Comparison of ENCODE assay signal across 1 cellular context in the genomic region with DNA sequence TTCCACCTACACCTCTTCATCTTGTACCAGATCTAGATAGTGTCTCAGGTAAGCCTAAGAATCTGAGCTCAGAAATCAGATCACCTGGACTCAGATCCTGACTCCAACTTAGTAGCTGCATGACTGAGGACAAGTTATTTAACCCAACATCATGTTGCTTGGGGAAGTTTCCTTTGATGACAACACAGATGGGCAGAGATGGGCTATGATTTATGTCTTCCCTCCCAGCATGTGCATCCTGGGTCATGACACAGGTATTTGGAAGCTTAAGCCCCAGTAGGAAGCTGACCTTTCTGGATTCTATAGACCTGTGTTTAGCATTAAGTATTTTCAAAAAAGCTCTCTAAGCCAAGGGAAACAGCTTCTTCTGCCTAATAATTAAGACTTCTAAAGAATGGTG.
TF ChIP-seq lines count a peak whose summit lies in the region.

No MANE protein-coding gene starts in this region.

TF ChIP-seq in HepG2, 621 proteins besides CTCF, POLR2A, EP300 and RAD21:
- TF ChIP-seq ERF (CRISPR knock-in tag; IDR thresholded peaks at IDR 0.05) (no peak), MBD4 (IDR thresholded peaks at IDR 0.05; ENCODE audit: borderline replicate concordance, low read length) (no peak), ATM (IDR thresholded peaks at IDR 0.05; ENCODE audit: borderline replicate concordance) (no peak), ZNF383 (CRISPR knock-in tag; IDR thresholded peaks at IDR 0.05; ENCODE audit: borderline replicate concordance) (no peak), ZNF232 (CRISPR knock-in tag; IDR thresholded peaks at IDR 0.05; ENCODE audit: borderline replicate concordance) (no peak), SRSF9 (IDR thresholded peaks at IDR 0.05; ENCODE audit: borderline replicate concordance, insufficient read depth, low read depth, low read length, poor library complexity, severe bottlenecking) (no peak), PCBP2 (optimal IDR thresholded peaks at IDR 0.05; ENCODE audit: low read depth, low read length, poor library complexity, severe bottlenecking) (no peak), ZNF253 (CRISPR knock-in tag; IDR thresholded peaks at IDR 0.05; ENCODE audit: borderline replicate concordance) (no peak), ZNF883 (CRISPR knock-in tag; IDR thresholded peaks at IDR 0.05; ENCODE audit: not compliant biosample characterization) (no peak)
- TF ChIP-seq, protein P1, sequence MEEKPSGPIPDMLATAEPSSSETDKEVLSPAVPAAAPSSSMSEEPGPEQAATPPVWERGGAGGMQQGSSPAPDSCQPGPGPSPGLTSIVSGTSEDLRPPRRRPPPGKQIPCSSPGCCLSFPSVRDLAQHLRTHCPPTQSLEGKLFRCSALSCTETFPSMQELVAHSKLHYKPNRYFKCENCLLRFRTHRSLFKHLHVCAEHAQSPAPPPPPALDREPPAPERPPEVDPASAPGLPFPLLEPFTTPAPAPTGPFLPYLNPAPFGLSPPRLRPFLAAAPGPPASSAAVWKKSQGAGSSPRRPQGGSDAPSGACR (CRISPR knock-in tag; IDR thresholded peaks at IDR 0.05) = no peak
- TF ChIP-seq, protein P2, sequence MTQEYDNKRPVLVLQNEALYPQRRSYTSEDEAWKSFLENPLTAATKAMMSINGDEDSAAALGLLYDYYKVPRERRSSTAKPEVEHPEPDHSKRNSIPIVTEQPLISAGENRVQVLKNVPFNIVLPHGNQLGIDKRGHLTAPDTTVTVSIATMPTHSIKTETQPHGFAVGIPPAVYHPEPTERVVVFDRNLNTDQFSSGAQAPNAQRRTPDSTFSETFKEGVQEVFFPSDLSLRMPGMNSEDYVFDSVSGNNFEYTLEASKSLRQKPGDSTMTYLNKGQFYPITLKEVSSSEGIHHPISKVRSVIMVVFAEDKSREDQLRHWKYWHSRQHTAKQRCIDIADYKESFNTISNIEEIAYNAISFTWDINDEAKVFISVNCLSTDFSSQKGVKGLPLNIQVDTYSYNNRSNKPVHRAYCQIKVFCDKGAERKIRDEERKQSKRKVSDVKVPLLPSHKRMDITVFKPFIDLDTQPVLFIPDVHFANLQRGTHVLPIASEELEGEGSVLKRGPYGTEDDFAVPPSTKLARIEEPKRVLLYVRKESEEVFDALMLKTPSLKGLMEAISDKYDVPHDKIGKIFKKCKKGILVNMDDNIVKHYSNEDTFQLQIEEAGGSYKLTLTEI (CRISPR knock-in tag; conservative IDR thresholded peaks at IDR 0.05) = no peak
- TF ChIP-seq, protein P3, sequence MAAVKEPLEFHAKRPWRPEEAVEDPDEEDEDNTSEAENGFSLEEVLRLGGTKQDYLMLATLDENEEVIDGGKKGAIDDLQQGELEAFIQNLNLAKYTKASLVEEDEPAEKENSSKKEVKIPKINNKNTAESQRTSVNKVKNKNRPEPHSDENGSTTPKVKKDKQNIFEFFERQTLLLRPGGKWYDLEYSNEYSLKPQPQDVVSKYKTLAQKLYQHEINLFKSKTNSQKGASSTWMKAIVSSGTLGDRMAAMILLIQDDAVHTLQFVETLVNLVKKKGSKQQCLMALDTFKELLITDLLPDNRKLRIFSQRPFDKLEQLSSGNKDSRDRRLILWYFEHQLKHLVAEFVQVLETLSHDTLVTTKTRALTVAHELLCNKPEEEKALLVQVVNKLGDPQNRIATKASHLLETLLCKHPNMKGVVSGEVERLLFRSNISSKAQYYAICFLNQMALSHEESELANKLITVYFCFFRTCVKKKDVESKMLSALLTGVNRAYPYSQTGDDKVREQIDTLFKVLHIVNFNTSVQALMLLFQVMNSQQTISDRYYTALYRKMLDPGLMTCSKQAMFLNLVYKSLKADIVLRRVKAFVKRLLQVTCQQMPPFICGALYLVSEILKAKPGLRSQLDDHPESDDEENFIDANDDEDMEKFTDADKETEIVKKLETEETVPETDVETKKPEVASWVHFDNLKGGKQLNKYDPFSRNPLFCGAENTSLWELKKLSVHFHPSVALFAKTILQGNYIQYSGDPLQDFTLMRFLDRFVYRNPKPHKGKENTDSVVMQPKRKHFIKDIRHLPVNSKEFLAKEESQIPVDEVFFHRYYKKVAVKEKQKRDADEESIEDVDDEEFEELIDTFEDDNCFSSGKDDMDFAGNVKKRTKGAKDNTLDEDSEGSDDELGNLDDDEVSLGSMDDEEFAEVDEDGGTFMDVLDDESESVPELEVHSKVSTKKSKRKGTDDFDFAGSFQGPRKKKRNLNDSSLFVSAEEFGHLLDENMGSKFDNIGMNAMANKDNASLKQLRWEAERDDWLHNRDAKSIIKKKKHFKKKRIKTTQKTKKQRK (IDR thresholded peaks at IDR 0.05; ENCODE audit: low read length) = no peak
- TF ChIP-seq, protein P4, sequence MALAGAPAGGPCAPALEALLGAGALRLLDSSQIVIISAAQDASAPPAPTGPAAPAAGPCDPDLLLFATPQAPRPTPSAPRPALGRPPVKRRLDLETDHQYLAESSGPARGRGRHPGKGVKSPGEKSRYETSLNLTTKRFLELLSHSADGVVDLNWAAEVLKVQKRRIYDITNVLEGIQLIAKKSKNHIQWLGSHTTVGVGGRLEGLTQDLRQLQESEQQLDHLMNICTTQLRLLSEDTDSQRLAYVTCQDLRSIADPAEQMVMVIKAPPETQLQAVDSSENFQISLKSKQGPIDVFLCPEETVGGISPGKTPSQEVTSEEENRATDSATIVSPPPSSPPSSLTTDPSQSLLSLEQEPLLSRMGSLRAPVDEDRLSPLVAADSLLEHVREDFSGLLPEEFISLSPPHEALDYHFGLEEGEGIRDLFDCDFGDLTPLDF (CRISPR knock-in tag; IDR thresholded peaks at IDR 0.05) = no peak
- TF ChIP-seq, protein P5, sequence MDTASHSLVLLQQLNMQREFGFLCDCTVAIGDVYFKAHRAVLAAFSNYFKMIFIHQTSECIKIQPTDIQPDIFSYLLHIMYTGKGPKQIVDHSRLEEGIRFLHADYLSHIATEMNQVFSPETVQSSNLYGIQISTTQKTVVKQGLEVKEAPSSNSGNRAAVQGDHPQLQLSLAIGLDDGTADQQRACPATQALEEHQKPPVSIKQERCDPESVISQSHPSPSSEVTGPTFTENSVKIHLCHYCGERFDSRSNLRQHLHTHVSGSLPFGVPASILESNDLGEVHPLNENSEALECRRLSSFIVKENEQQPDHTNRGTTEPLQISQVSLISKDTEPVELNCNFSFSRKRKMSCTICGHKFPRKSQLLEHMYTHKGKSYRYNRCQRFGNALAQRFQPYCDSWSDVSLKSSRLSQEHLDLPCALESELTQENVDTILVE (CRISPR knock-in tag; IDR thresholded peaks at IDR 0.05) = no peak
- TF ChIP-seq, protein P6, sequence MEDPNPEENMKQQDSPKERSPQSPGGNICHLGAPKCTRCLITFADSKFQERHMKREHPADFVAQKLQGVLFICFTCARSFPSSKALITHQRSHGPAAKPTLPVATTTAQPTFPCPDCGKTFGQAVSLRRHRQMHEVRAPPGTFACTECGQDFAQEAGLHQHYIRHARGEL (CRISPR knock-in tag; IDR thresholded peaks at IDR 0.05) = no peak
- TF ChIP-seq, protein P7, sequence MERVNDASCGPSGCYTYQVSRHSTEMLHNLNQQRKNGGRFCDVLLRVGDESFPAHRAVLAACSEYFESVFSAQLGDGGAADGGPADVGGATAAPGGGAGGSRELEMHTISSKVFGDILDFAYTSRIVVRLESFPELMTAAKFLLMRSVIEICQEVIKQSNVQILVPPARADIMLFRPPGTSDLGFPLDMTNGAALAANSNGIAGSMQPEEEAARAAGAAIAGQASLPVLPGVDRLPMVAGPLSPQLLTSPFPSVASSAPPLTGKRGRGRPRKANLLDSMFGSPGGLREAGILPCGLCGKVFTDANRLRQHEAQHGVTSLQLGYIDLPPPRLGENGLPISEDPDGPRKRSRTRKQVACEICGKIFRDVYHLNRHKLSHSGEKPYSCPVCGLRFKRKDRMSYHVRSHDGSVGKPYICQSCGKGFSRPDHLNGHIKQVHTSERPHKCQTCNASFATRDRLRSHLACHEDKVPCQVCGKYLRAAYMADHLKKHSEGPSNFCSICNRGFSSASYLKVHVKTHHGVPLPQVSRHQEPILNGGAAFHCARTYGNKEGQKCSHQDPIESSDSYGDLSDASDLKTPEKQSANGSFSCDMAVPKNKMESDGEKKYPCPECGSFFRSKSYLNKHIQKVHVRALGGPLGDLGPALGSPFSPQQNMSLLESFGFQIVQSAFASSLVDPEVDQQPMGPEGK (CRISPR knock-in tag; IDR thresholded peaks at IDR 0.05) = no peak
TF ChIP-seq in HepG2: peak in this region for 0.
